Comparison of ENCODE assay signal across 1 cellular context in genomic region chr16:56189990-56190902, GRCh38.
TF ChIP-seq lines count a peak whose summit lies in the region.

No MANE protein-coding gene starts in this region.

TF ChIP-seq in HepG2, 621 proteins besides CTCF, POLR2A, EP300 and RAD21 (continued from another document):
- no peak for TF ChIP-seq BATF2 (CRISPR knock-in tag; IDR thresholded peaks at IDR 0.05)
- 0 out of 2 replicates have a peak, but pooled peaks have one; percentile 26 for TF ChIP-seq DZIP1 (CRISPR knock-in tag; IDR thresholded peaks at IDR 0.05)
- 0 out of 2 replicates have a peak, but pooled peaks have one; percentile 23 for TF ChIP-seq ZNF598 (CRISPR knock-in tag; IDR thresholded peaks at IDR 0.05; ENCODE audit: borderline replicate concordance)
- no peak for TF ChIP-seq NFKB2 (CRISPR knock-in tag; IDR thresholded peaks at IDR 0.05; ENCODE audit: borderline replicate concordance)
- TF ChIP-seq EZH2 (conservative IDR thresholded peaks at IDR 0.05; ENCODE audit: low read depth, low read length) = peak; percentile 97
- no peak for TF ChIP-seq ZNF564 (CRISPR knock-in tag; IDR thresholded peaks at IDR 0.05)
- peak; percentile 42; the same call in 1 of the 2 replicates for TF ChIP-seq ZNF777 (CRISPR knock-in tag; IDR thresholded peaks at IDR 0.05)
